ENCODE assay signal across 12 cellular contexts in genomic region chr22:31104869-31105268, GRCh38. TPM values are rescaled to one million over a fixed set of nuclear protein-coding genes. Genes with fewer than 3 reads are reported as not detected.
DNase-seq lines count a peak whose midpoint lies in the region; ATAC-seq and TF ChIP-seq lines count a peak whose summit lies in the region.
"Had no signal": no experiment of that assay in that cellular context is flagged by ENCODE, and none has a peak within 500 bp of the region (broad histone marks: within the 10 kb centered on the region; RNA-seq: fewer than 3 reads in every experiment).

No MANE protein-coding gene starts in this region.

- H3K27ac ChIP-seq in endodermal cell (ENCODE audit: low read depth, low read length) = no peak overlapping the region
- no peak overlapping the region for H3K27ac ChIP-seq in mesendoderm (ENCODE audit: low read depth, low read length)

- H3K79me1 ChIP-seq in mesendoderm (ENCODE audit: low read length) = no peaks in the 10 kb centered on the region

- peak overlapping the region; percentile 37 for H3K56ac ChIP-seq in mesendoderm (ENCODE audit: low read length)

- in situ Hi-C loops in G401 (cut with HindIII; ENCODE audit: low sequenced_read_pairs) = no loop called here

- H3K27ac Mint-ChIP-seq in endodermal cell (no peak overlapping the region), type B pancreatic cell (no peak overlapping the region)

- H3K4me3 ChIP-seq in endodermal cell (ENCODE audit: low read length) = no peak overlapping the region
- H3K4me3 ChIP-seq in mesendoderm (ENCODE audit: low read length) = no peak overlapping the region

- H3K9ac ChIP-seq in endodermal cell (ENCODE audit: extremely low read depth, low read length, poor library complexity, severe bottlenecking) (no peak overlapping the region), mesendoderm (ENCODE audit: low read length) (peak overlapping the region; percentile 22)

- no peaks in the 10 kb centered on the region for H3K4me1 ChIP-seq in endodermal cell (ENCODE audit: control insufficient read depth, insufficient read depth, low read length)
- peaks cover 2% of the 10 kb centered on the region for H3K4me1 ChIP-seq in mesendoderm (ENCODE audit: control insufficient read depth, low read depth, low read length)

- H3K36me3 ChIP-seq in endodermal cell (ENCODE audit: control insufficient read depth, insufficient read depth, low read length) = peaks cover 4% of the 10 kb centered on the region
- H3K36me3 ChIP-seq in mesendoderm (ENCODE audit: control insufficient read depth, insufficient read depth, low read length) = no peaks in the 10 kb centered on the region

- no peak overlapping the region for H3K4ac ChIP-seq in mesendoderm (ENCODE audit: low read depth, low read length)

- H2BK5ac ChIP-seq in mesendoderm (ENCODE audit: low read length) = no peak overlapping the region

- H3K23ac ChIP-seq in mesendoderm (ENCODE audit: low read length) = no peak overlapping the region

- H3K36me3 Mint-ChIP-seq in endodermal cell (ENCODE audit: low read depth) (no peaks in the 10 kb centered on the region), type B pancreatic cell (no peaks in the 10 kb centered on the region)

- ATAC-seq in Right ventricle myocardium inferior (no peak), left cardiac atrium (no peak)

- TF ChIP-seq CTCF in endodermal cell (conservative IDR thresholded peaks at IDR 0.05) = peak; percentile 94
- TF ChIP-seq CTCF in type B pancreatic cell (conservative IDR thresholded peaks at IDR 0.05) = peak; percentile 69

- H3K4me1 Mint-ChIP-seq in endodermal cell (peaks cover 5% of the 10 kb centered on the region), type B pancreatic cell (ENCODE audit: unreplicated experiment) (peaks cover 7% of the 10 kb centered on the region)

- DNase-seq in Right ventricle myocardium inferior (ENCODE audit: missing footprints) (peak; percentile 64), left cardiac atrium (no peak), endodermal cell (peak; percentile 95), mesendoderm (peak; percentile 89), type B pancreatic cell (ENCODE audit: extremely low spot score, unreplicated experiment) (no peak), G401 (ENCODE audit: low spot score) (no peak), NCI-H510A treated with DMSO at 0.1 percent for 48 hours (lab: John Stamatoyannopoulos, UW) (no peak), NCI-H82 (lab: John Stamatoyannopoulos, UW) (no peak)
- DNase-seq: GDM1, KBM-7 had no signal

- H3K18ac ChIP-seq in mesendoderm (ENCODE audit: low read length) = no peak overlapping the region

- no peaks in the 10 kb centered on the region for H3K9me3 ChIP-seq in endodermal cell (ENCODE audit: control insufficient read depth, low read length)

- H2BK120ac ChIP-seq in mesendoderm (ENCODE audit: low read depth, low read length) = no peak overlapping the region

- H4K5ac ChIP-seq in mesendoderm (ENCODE audit: low read length) = no peak overlapping the region

- WGBS in endodermal cell (ENCODE audit: insufficient coverage in 1 of 2, insufficient read length in 1 of 2), 2 experiments = 20 to 40% methylated on average over 14 to 35 of the region's 35 CpGs
- WGBS in mesendoderm (ENCODE audit: extremely low coverage, insufficient coverage, low lambda C conversion rate) = no CpG with 5 or more reads among the region's 35 CpGs

- intact Hi-C loops in Right ventricle myocardium inferior (cut with DNase I) = no loop called here
- intact Hi-C loops in left cardiac atrium (cut with DNase I) = loop anchor here in 1 of 2 donors (5.0 kb wide), 1 partner anchor 42 kb away; no protein-coding TSS in a partner anchor

- no peak overlapping the region for H3K4me2 ChIP-seq in mesendoderm (ENCODE audit: low read length)

- H4K8ac ChIP-seq in mesendoderm (ENCODE audit: low read depth, low read length) = no peak overlapping the region

- no peak overlapping the region for H2BK15ac ChIP-seq in mesendoderm (replicated peaks; ENCODE audit: low read depth)

- H3K9me3 Mint-ChIP-seq in endodermal cell (no peaks in the 10 kb centered on the region), type B pancreatic cell (no peaks in the 10 kb centered on the region)

- H3K79me2 ChIP-seq in mesendoderm (ENCODE audit: control insufficient read depth, insufficient read depth, low read length) = no peaks in the 10 kb centered on the region

- peaks cover 40% of the 10 kb centered on the region for H3K27me3 Mint-ChIP-seq in endodermal cell (ENCODE audit: insufficient read depth)
- H3K27me3 Mint-ChIP-seq in type B pancreatic cell = peaks cover 9% of the 10 kb centered on the region

- H3K27me3 ChIP-seq in endodermal cell (ENCODE audit: control insufficient read depth, insufficient read depth, low read length, poor library complexity, severe bottlenecking) = peaks cover 23% of the 10 kb centered on the region
- H3K27me3 ChIP-seq in mesendoderm (ENCODE audit: insufficient read depth, low read length, poor library complexity) = no peaks in the 10 kb centered on the region

- H3K4me3 Mint-ChIP-seq in endodermal cell (no peak overlapping the region), type B pancreatic cell (no peak overlapping the region)

- H2AK5ac ChIP-seq in mesendoderm (ENCODE audit: low read length) = no peak overlapping the region

RNA-seq across cellular contexts. Expression of gene SELENOM, which starts 2.5 kb away (rescaled TPM):
- total RNA-seq in Right ventricle myocardium inferior (48.2 TPM), left cardiac atrium (100 to 1,000 TPM; 118 to 145 TPM), endodermal cell (10 to 100 TPM in 1 of 2 donors, 1 to 10 TPM in 1; 8.0 to 10.4 TPM), type B pancreatic cell (ENCODE audit: low replicate concordance) (13.7 and 22.4 TPM in 2 replicates)
- polyA plus RNA-seq in endodermal cell (2013, experiment 1 of 2) = 27.7 TPM
- polyA plus RNA-seq in endodermal cell (2013, experiment 2 of 2) = 20.3 TPM
- 13.1 TPM for polyA plus RNA-seq in mesendoderm (2013, experiment 1 of 2)
- polyA plus RNA-seq in mesendoderm (2013, experiment 2 of 2) = 13.7 TPM
- 55.1 and 115 TPM in 2 replicates for total RNA-seq in G401 (2014; rRNA removed; shearing (Covaris generic))

RNA-seq across cellular contexts. Expression of gene INPP5J, which starts 17.9 kb away (rescaled TPM):
- total RNA-seq in Right ventricle myocardium inferior (16.6 TPM), left cardiac atrium (10 to 100 TPM; 13.3 to 26.4 TPM), endodermal cell (1 to 10 TPM; 3.5 to 5.4 TPM), type B pancreatic cell (ENCODE audit: low replicate concordance) (8.7 and 9.3 TPM in 2 replicates)
- 2.8 TPM for polyA plus RNA-seq in endodermal cell (2013, experiment 1 of 2)
- 2.0 TPM for polyA plus RNA-seq in endodermal cell (2013, experiment 2 of 2)
- polyA plus RNA-seq in mesendoderm (2013, experiment 1 of 2) = 4.2 TPM
- 4.1 TPM for polyA plus RNA-seq in mesendoderm (2013, experiment 2 of 2)
- total RNA-seq in G401 (2014; rRNA removed; shearing (Covaris generic)) = 0.74 and 3.0 TPM in 2 replicates

RNA-seq across cellular contexts. Expression of gene SMTN, which starts 23.8 kb away (rescaled TPM):
- 250 TPM for total RNA-seq in Right ventricle myocardium inferior
- 100 to 1,000 TPM; 142 to 150 TPM for total RNA-seq in left cardiac atrium
- 10 to 100 TPM; 23.6 to 35.8 TPM for total RNA-seq in endodermal cell
- polyA plus RNA-seq in endodermal cell (2013, experiment 1 of 2) = 31.8 TPM
- polyA plus RNA-seq in endodermal cell (2013, experiment 2 of 2) = 25.8 TPM
- 15.4 TPM for polyA plus RNA-seq in mesendoderm (2013, experiment 1 of 2)
- polyA plus RNA-seq in mesendoderm (2013, experiment 2 of 2) = 17.7 TPM
- total RNA-seq in type B pancreatic cell (ENCODE audit: low replicate concordance) = 27.1 and 54.0 TPM in 2 replicates
- total RNA-seq in G401 (2014; rRNA removed; shearing (Covaris generic)) = 27.9 and 38.9 TPM in 2 replicates

RNA-seq across cellular contexts. Expression of gene PLA2G3, which starts 35.4 kb away (rescaled TPM):
- total RNA-seq in Right ventricle myocardium inferior (not detected), left cardiac atrium (not detected), endodermal cell (1 to 10 TPM; 4.1 to 4.6 TPM), type B pancreatic cell (ENCODE audit: low replicate concordance) (0.14 and 0.75 TPM in 2 replicates)
- polyA plus RNA-seq in endodermal cell (2013, experiment 1 of 2) = 13.1 TPM
- 15.3 TPM for polyA plus RNA-seq in endodermal cell (2013, experiment 2 of 2)
- 10.6 TPM for polyA plus RNA-seq in mesendoderm (2013, experiment 1 of 2)
- 11.4 TPM for polyA plus RNA-seq in mesendoderm (2013, experiment 2 of 2)
- 4.4 and 4.9 TPM in 2 replicates for total RNA-seq in G401 (2014; rRNA removed; shearing (Covaris generic))
- total RNA-seq: activated CD8-positive, alpha-beta memory T cell treated with anti-CD3 and anti-CD28 coated beads for 36 hours; ureter had no signal

RNA-seq across cellular contexts. Expression of gene RNF185, which starts 55.1 kb away (rescaled TPM):
- 20.1 TPM for total RNA-seq in Right ventricle myocardium inferior
- 10 to 100 TPM; 20.2 to 24.4 TPM for total RNA-seq in left cardiac atrium
- total RNA-seq in endodermal cell = 10 to 100 TPM; 18.9 to 21.7 TPM
- 30.3 TPM for polyA plus RNA-seq in endodermal cell (2013, experiment 1 of 2)
- 28.4 TPM for polyA plus RNA-seq in endodermal cell (2013, experiment 2 of 2)
- 15.3 TPM for polyA plus RNA-seq in mesendoderm (2013, experiment 1 of 2)
- polyA plus RNA-seq in mesendoderm (2013, experiment 2 of 2) = 14.5 TPM
- total RNA-seq in type B pancreatic cell (ENCODE audit: low replicate concordance) = 32.6 and 41.2 TPM in 2 replicates
- total RNA-seq in G401 (2014; rRNA removed; shearing (Covaris generic)) = 45.7 and 54.8 TPM in 2 replicates

Comparison
In these comparisons a context has a peak if more than half of its experiments do, and no peak if none do; other contexts are left out.
1. DNase-seq: peak in Right ventricle myocardium inferior (single experiment), endodermal cell (single experiment) and mesendoderm (single experiment); none in left cardiac atrium (single experiment), type B pancreatic cell (single experiment), G401 (single experiment), NCI-H510A treated with DMSO at 0.1 percent for 48 hours (single experiment) and NCI-H82 (single experiment).